Comparison of ENCODE assay signal across 9 cellular contexts in the genomic region with DNA sequence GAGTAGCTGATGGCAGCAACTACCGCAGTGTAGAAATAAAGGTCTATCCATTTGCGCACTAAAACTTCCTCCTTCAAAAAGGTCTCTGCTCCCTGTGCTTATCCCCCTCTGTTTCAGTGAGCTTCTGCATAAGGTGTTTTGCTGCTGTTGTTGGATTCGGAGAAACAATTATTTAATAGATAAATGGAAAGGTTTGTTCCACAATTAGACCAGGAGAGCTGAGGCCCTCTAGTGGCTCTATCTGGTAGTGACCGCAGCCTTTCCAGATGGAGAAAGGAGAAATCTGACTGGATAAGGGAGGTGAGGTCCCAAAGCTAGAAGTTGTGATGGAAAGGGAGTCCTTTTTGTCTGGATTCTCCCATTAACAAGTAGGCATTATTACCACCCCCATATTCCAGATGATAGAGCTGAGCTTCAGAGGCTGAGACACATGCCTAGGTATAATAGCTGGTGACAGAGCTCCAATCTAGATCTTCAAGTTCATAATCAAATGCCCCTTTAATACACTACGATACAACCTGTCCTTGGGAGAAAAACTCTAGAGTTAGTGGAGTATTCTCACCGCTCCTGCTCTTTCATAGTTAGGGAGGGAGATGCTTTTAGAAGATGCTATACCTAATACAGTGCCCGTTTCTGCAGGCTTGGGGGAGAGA. TPM values are rescaled to one million over a fixed set of nuclear protein-coding genes. Genes with fewer than 3 reads are reported as not detected.
DNase-seq lines count a peak whose midpoint lies in the region; ATAC-seq and TF ChIP-seq lines count a peak whose summit lies in the region.
"Had no signal": no experiment of that assay in that cellular context is flagged by ENCODE, and none has a peak within 500 bp of the region (broad histone marks: within the 10 kb centered on the region; RNA-seq: fewer than 3 reads in every experiment).

No MANE protein-coding gene starts in this region.

- H3K36me3 ChIP-seq in body of pancreas (replicated peaks in 1 of 2; ENCODE audit: insufficient read depth in 1 of 2, low read depth in 2 of 2): no peaks in the 10 kb centered on the region
- H3K36me3 ChIP-seq in left lung: no peaks in the 10 kb centered on the region

- H3K9me3 ChIP-seq in body of pancreas (no peaks in the 10 kb centered on the region), left lung (no peaks in the 10 kb centered on the region)

- TF ChIP-seq CTCF in body of pancreas (IDR thresholded peaks at IDR 0.05): peak; percentile 42 to 72 (median 68)
- peak; percentile 55 to 89 for TF ChIP-seq CTCF in left lung (IDR thresholded peaks at IDR 0.05)

- H3K27ac ChIP-seq in body of pancreas (no peak overlapping the region), left lung (no peak overlapping the region)

- intact Hi-C loops in body of pancreas (cut with DNase I): no loop called here
- intact Hi-C loops in left lung (cut with DNase I): no loop called here

- 39 to 40% methylated on average over 3 to 7 of the region's 7 CpGs for WGBS in body of pancreas, 2 donors

- peak; percentile 52 for ATAC-seq in HG02852 (IDR thresholded peaks at IDR 0.05; ENCODE audit: unreplicated experiment)
- ATAC-seq in body of pancreas: no peak
- peak; percentile 77 for ATAC-seq in left lung
- ATAC-seq in GM19397 (IDR thresholded peaks at IDR 0.05; ENCODE audit: unreplicated experiment): no peak
- ATAC-seq: activated naive CD4-positive, alpha-beta T cell treated with anti-CD3 and anti-CD28 coated beads, Interleukin-2, amount 50 U/mL, for 72 hours had no signal

- H3K4me3 ChIP-seq in body of pancreas (no peak overlapping the region), left lung (no peak overlapping the region)

- H3K27me3 ChIP-seq in body of pancreas: no peaks in the 10 kb centered on the region
- H3K27me3 ChIP-seq in left lung: peaks cover 14 to 16% of the 10 kb centered on the region in 2 donors

- DNase-seq in NCI-H2107 treated with DMSO at 0.1 percent for 48 hours (lab: John Stamatoyannopoulos, UW; ENCODE audit: unreplicated experiment): peak; percentile 17
- DNase-seq in NCI-H2107 (lab: John Stamatoyannopoulos, UW): no peak
- peak; percentile 26 for DNase-seq in RPMI7951 (ENCODE audit: low read depth)
- DNase-seq in body of pancreas: peak; percentile 26 to 78 (median 58)
- no peak for DNase-seq in left lung
- DNase-seq in stromal cell of bone marrow (ENCODE audit: low read depth): peak; percentile 15

- TF ChIP-seq POLR2A in body of pancreas (IDR thresholded peaks at IDR 0.05): no peak

- no peaks in the 10 kb centered on the region for H3K4me1 ChIP-seq in body of pancreas
- no peaks in the 10 kb centered on the region for H3K4me1 ChIP-seq in left lung

RNA-seq across cellular contexts. Expression of gene GABRQ, which starts 5.1 kb away (rescaled TPM):
- total RNA-seq in RPMI7951 (2014; rRNA removed; shearing (Covaris generic)): 2.3 and 2.7 TPM in 2 replicates
- total RNA-seq in body of pancreas: not detected
- total RNA-seq in left lung: not detected

Comparison
In these comparisons a context has a peak if more than half of its experiments do, and no peak if none do; other contexts are left out.
1. DNase-seq: peak in NCI-H2107 treated with DMSO at 0.1 percent for 48 hours (single experiment), RPMI7951 (single experiment), body of pancreas (4 of 4) and stromal cell of bone marrow (single experiment); none in NCI-H2107 (single experiment) and left lung (0 of 2).
2. ATAC-seq: peak in HG02852 (single experiment) and left lung (single experiment); none in body of pancreas (single experiment) and GM19397 (single experiment).